ENCODE assay signal across 8 cellular contexts in the genomic region with DNA sequence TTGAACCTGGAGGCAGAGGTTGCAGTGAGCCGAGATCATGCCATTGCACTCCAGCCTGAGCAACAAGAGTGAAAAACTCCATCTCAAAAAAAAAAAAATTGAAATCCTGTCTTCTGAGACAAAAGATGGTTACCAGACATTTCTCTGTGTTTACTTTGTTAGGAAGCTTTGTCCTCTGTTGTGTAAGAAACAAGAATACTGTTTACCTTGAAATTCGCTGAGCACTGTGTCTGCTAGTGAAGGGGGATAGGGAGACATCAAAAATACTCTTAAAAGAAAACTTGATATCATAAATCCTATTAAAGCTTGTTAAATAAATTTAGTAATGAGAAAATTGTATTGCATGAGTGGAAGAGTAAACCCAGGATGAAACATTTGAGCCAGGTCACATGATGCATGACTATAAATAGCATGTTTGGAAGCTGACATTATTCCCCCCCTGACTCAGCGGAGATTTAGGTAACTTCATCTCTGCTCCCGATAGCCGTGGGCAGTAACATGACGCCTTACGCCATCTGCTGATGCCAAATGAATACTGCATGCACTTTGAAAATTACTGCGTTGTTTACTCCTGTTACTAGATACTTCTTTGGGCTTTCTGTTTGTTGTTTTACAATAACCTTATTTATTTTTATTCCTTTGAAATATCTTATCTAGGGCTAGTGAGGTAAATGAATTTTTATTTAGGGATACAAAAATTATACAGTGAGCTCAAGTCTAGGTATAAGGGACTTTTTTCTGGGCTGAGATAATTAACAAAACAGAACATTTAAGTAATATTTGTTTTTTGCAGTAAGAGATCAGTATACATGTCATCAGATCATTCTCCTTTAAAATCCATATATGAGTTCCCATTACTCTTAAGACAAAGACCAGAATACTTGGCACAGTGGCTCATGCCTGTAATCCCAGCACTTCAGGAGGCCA.
DNase-seq lines count a peak whose midpoint lies in the region; ATAC-seq and TF ChIP-seq lines count a peak whose summit lies in the region.

No MANE protein-coding gene starts in this region.

- no peaks in the 10 kb centered on the region for H4K20me1 ChIP-seq in OCI-LY7 (ENCODE audit: insufficient read depth, low read length)

- intact Hi-C loops in OCI-LY7 (cut with micrococcal nuclease; ENCODE audit: unreplicated experiment): loop anchor here (1.0 to 5.0 kb wide), 2 partner anchors 133 to 183 kb away; a partner anchor contains a TSS

- no peaks in the 10 kb centered on the region for H3K9me3 Mint-ChIP-seq in activated T-helper 17 cell treated with anti-CD3 and anti-CD28 coated beads, Interleukin-2, amount 50 U/mL, for 72 hours

- H3K4me2 ChIP-seq in OCI-LY7 (ENCODE audit: low read length): no peak overlapping the region

- H3K27me3 Mint-ChIP-seq in activated T-helper 17 cell treated with anti-CD3 and anti-CD28 coated beads, Interleukin-2, amount 50 U/mL, for 72 hours: peaks cover 4% of the 10 kb centered on the region

- POLR2A ChIA-PET in AG04450 (lab: Yijun Ruan, JAX): interaction anchor here (0.6 to 1.7 kb wide), 5 partner anchors 102 to 182 kb away, joined by 3 to 8 read pairs (median 5); no protein-coding TSS in a partner anchor
- POLR2A ChIA-PET in OCI-LY7 (lab: Charles Lee): interaction anchor here (0.6 to 1.2 kb wide), 5 partner anchors 77 to 205 kb away, joined by 3 to 10 read pairs (median 4); no protein-coding TSS in a partner anchor

- no peak overlapping the region for H2AFZ ChIP-seq in OCI-LY7 (ENCODE audit: low read length)

- H3K4me1 Mint-ChIP-seq in activated T-helper 17 cell treated with anti-CD3 and anti-CD28 coated beads, Interleukin-2, amount 50 U/mL, for 72 hours: no peaks in the 10 kb centered on the region

- H3K79me2 ChIP-seq in OCI-LY7 (ENCODE audit: insufficient read depth, low read depth, low read length): no peaks in the 10 kb centered on the region

- H3K4me3 ChIP-seq in AG04450 (ENCODE audit: low read depth, low read length) (no peak overlapping the region), OCI-LY7 (ENCODE audit: low read depth, low read length, poor library complexity, severe bottlenecking) (no peak overlapping the region), foreskin fibroblast (ENCODE audit: low read depth in 1 of 2, low read length in 2 of 2) (no peak overlapping the region), urinary bladder (ENCODE audit: low read depth, low read length) (no peak overlapping the region)

- peak; percentile 91 for DNase-seq in AG04450 (ENCODE audit: low read depth, low spot score)
- peak; percentile 5 for DNase-seq in KG1 (lab: John Stamatoyannopoulos, UW)
- DNase-seq in OCI-LY7 (ENCODE audit: low spot score): peak; percentile 65
- DNase-seq in foreskin fibroblast: peak; percentile 91 to 96
- no peak for DNase-seq in omental fat pad (ENCODE audit: low spot score)

- H3K27me3 ChIP-seq in AG04450 (ENCODE audit: control insufficient read depth, insufficient read depth, low read length): no peaks in the 10 kb centered on the region

- no peak overlapping the region for H3K27ac Mint-ChIP-seq in activated T-helper 17 cell treated with anti-CD3 and anti-CD28 coated beads, Interleukin-2, amount 50 U/mL, for 72 hours

- BruUV-seq in OCI-LY7 (replicated peaks; lab: Mats Ljungman, UMichigan): no TSS peak

- H3K4me1 ChIP-seq in OCI-LY7 (ENCODE audit: insufficient read depth, low read length, poor library complexity, severe bottlenecking): no peaks in the 10 kb centered on the region
- H3K4me1 ChIP-seq in urinary bladder (ENCODE audit: insufficient read depth): no peaks in the 10 kb centered on the region

- no peak overlapping the region for H3K4me3 Mint-ChIP-seq in activated T-helper 17 cell treated with anti-CD3 and anti-CD28 coated beads, Interleukin-2, amount 50 U/mL, for 72 hours

- H3K36me3 ChIP-seq in OCI-LY7 (ENCODE audit: insufficient read depth, low read length): no peaks in the 10 kb centered on the region
- H3K36me3 ChIP-seq in urinary bladder (ENCODE audit: insufficient read depth): no peaks in the 10 kb centered on the region

- ATAC-seq in GM18517 (IDR thresholded peaks at IDR 0.05; ENCODE audit: unreplicated experiment): peak; percentile 52
- ATAC-seq in activated T-helper 17 cell treated with anti-CD3 and anti-CD28 coated beads, Interleukin-2, amount 50 U/mL, for 72 hours (replicated peaks): peak; percentile 77
- ATAC-seq in omental fat pad (ENCODE audit: low FRiP score): peak; percentile 96

- H3K27ac ChIP-seq in AG04450 (ENCODE audit: low read depth, low read length): peak overlapping the region; percentile 54
- H3K27ac ChIP-seq in OCI-LY7 (ENCODE audit: low read depth, low read length, poor library complexity, severe bottlenecking): no peak overlapping the region
- H3K27ac ChIP-seq in urinary bladder (ENCODE audit: low read depth): peak overlapping the region; percentile 48

- WGBS in urinary bladder: 11% methylated on average over 8 of the region's 8 CpGs

- H3K36me3 Mint-ChIP-seq in activated T-helper 17 cell treated with anti-CD3 and anti-CD28 coated beads, Interleukin-2, amount 50 U/mL, for 72 hours (ENCODE audit: low read depth): no peaks in the 10 kb centered on the region

- H3K9me2 ChIP-seq in OCI-LY7 (ENCODE audit: insufficient read depth, low read length): no peaks in the 10 kb centered on the region

- peak; percentile 92 for TF ChIP-seq CTCF in AG04450 (IDR thresholded peaks at IDR 0.05; ENCODE audit: low read depth, low read length)
- TF ChIP-seq CTCF in OCI-LY7 (conservative IDR thresholded peaks at IDR 0.05; ENCODE audit: low read length): peak; percentile 95
- peak; percentile 72 for TF ChIP-seq CTCF in foreskin fibroblast (IDR thresholded peaks at IDR 0.05; ENCODE audit: low read depth, low read length)
- TF ChIP-seq CTCF in omental fat pad (IDR thresholded peaks at IDR 0.05): peak in 1 of 3 donors; percentile 67

- H3K9me3 ChIP-seq in AG04450 (ENCODE audit: control insufficient read depth, insufficient read depth, low read length) (no peaks in the 10 kb centered on the region), OCI-LY7 (ENCODE audit: low read length) (no peaks in the 10 kb centered on the region)

- CTCF ChIA-PET in AG04450 (lab: Charles Lee): interaction anchor here (0.6 to 10.1 kb wide), 65 partner anchors 8 to 1134 kb away, joined by 3 to 324 read pairs (median 4); no protein-coding TSS in a partner anchor
- CTCF ChIA-PET in OCI-LY7 (lab: Charles Lee; ENCODE audit: unreplicated experiment): interaction anchor here (0.7 to 1.4 kb wide), 2 partner anchors 154 to 182 kb away, joined by 3 to 6 read pairs; no protein-coding TSS in a partner anchor
